Comparison of ENCODE assay signal across 15 cellular contexts in the genomic region with DNA sequence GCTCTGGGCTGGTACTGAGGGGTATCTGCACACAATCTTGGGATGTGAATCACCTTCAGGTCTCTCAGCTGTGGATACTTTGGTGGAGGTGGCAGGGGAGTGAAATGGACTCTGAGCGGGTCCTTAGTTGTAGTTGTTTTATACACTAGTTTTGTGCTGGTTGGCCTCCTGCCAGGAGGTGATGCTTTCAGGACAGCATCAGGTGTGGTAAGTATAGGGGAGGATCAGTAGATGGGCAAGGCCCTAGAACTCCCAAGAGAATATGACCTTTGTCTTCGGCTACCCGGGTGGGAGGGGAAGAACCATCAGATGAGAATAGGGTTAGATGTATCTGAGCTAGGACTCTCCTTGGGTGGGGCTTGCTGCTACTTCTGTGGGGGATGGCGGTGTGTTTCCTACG.
DNase-seq lines count a peak whose midpoint lies in the region; ATAC-seq and TF ChIP-seq lines count a peak whose summit lies in the region.
"Had no signal": no experiment of that assay in that cellular context is flagged by ENCODE, and none has a peak within 500 bp of the region (broad histone marks: within the 10 kb centered on the region; RNA-seq: fewer than 3 reads in every experiment).

No MANE protein-coding gene starts in this region.

- ATAC-seq in left cardiac atrium (no peak), right cardiac atrium (no peak)

- H3K9me3 ChIP-seq in right cardiac atrium (ENCODE audit: control insufficient read depth, low read length) = no peaks in the 10 kb centered on the region
- H3K9me3 ChIP-seq: BLaER1, Caco-2, HAP-1 had no signal

- H3K4me3 ChIP-seq in right cardiac atrium (ENCODE audit: low read length) = no peak overlapping the region
- no peak overlapping the region for H3K4me3 ChIP-seq in brain microvascular endothelial cell (ENCODE audit: low read depth, low read length)
- H3K4me3 ChIP-seq: BLaER1, HAP-1 had no signal

- DNase-seq in left cardiac atrium (peak; percentile 14), right cardiac atrium (no peak), endothelial cell (ENCODE audit: low spot score) (no peak), osteocyte (ENCODE audit: extremely low spot score, unreplicated experiment) (no peak), brain microvascular endothelial cell (no peak)
- DNase-seq in activated CD4-positive, alpha-beta T cell treated with anti-CD3 and anti-CD28 coated beads, Interleukin-2, amount 10 ng/mL, durations not matched to agents 24 days and 14 days = no peak
- no peak for DNase-seq in activated CD4-positive, alpha-beta T cell treated with anti-CD3 and anti-CD28 coated beads, Interleukin-2, amount 10 ng/mL, durations not matched to agents 7 days and 5 days
- DNase-seq: 8988T; AML-193; Caco-2; CD8-positive, alpha-beta memory T cell; GF-D8; GOT3 had no signal

- intact Hi-C loops in left cardiac atrium (cut with DNase I) = no loop called here
- intact Hi-C loops in right cardiac atrium (cut with DNase I) = no loop called here
- intact Hi-C loops in activated CD4-positive, alpha-beta T cell treated with anti-CD3 and anti-CD28 coated beads, Interleukin-2, amount 10 ng/mL, durations not matched to agents 24 days and 14 days (cut with micrococcal nuclease) = no loop called here

- CTCF ChIA-PET in activated CD4-positive, alpha-beta T cell treated with anti-CD3 and anti-CD28 coated beads, Interleukin-2, amount 10 ng/mL, durations not matched to agents 7 days and 5 days (lab: Charles Lee) = no interaction called here

- H3K4me1 ChIP-seq in right cardiac atrium (ENCODE audit: control insufficient read depth, insufficient read depth, low read length) = no peaks in the 10 kb centered on the region
- H3K4me1 ChIP-seq: Caco-2, HAP-1 had no signal

- no peaks in the 10 kb centered on the region for H3K36me3 ChIP-seq in brain microvascular endothelial cell (replicated peaks)
- H3K36me3 ChIP-seq: BLaER1, HAP-1 had no signal

- peaks cover 12% of the 10 kb centered on the region for H3K4me1 Mint-ChIP-seq in endothelial cell (ENCODE audit: unreplicated experiment)
- H3K4me1 Mint-ChIP-seq in osteocyte (ENCODE audit: unreplicated experiment) = peaks cover 28% of the 10 kb centered on the region
- H3K4me1 Mint-ChIP-seq in activated CD4-positive, alpha-beta T cell treated with anti-CD3 and anti-CD28 coated beads, Interleukin-2, amount 10 ng/mL, durations not matched to agents 24 days and 14 days = no peaks in the 10 kb centered on the region
- no peaks in the 10 kb centered on the region for H3K4me1 Mint-ChIP-seq in activated CD4-positive, alpha-beta T cell treated with anti-CD3 and anti-CD28 coated beads, Interleukin-2, amount 10 ng/mL, durations not matched to agents 7 days and 5 days
- H3K4me1 Mint-ChIP-seq: CD8-positive, alpha-beta memory T cell had no signal

- H3K4me3 Mint-ChIP-seq in endothelial cell (ENCODE audit: unreplicated experiment) = no peak overlapping the region
- H3K4me3 Mint-ChIP-seq in osteocyte (ENCODE audit: unreplicated experiment) = no peak overlapping the region
- no peak overlapping the region for H3K4me3 Mint-ChIP-seq in activated CD4-positive, alpha-beta T cell treated with anti-CD3 and anti-CD28 coated beads, Interleukin-2, amount 10 ng/mL, durations not matched to agents 24 days and 14 days
- no peak overlapping the region for H3K4me3 Mint-ChIP-seq in activated CD4-positive, alpha-beta T cell treated with anti-CD3 and anti-CD28 coated beads, Interleukin-2, amount 10 ng/mL, durations not matched to agents 7 days and 5 days
- H3K4me3 Mint-ChIP-seq: CD8-positive, alpha-beta memory T cell had no signal

- 94% methylated on average over 5 of the region's 5 CpGs for WGBS in right cardiac atrium

- no peaks in the 10 kb centered on the region for H3K27me3 ChIP-seq in right cardiac atrium (ENCODE audit: control insufficient read depth, insufficient read depth)
- no peaks in the 10 kb centered on the region for H3K27me3 ChIP-seq in brain microvascular endothelial cell (replicated peaks)
- H3K27me3 ChIP-seq: BLaER1 had no signal

- no peaks in the 10 kb centered on the region for H3K36me3 Mint-ChIP-seq in endothelial cell (ENCODE audit: low read depth, unreplicated experiment)
- H3K36me3 Mint-ChIP-seq in osteocyte (ENCODE audit: unreplicated experiment) = no peaks in the 10 kb centered on the region
- no peaks in the 10 kb centered on the region for H3K36me3 Mint-ChIP-seq in activated CD4-positive, alpha-beta T cell treated with anti-CD3 and anti-CD28 coated beads, Interleukin-2, amount 10 ng/mL, durations not matched to agents 24 days and 14 days (ENCODE audit: low read depth)
- no peaks in the 10 kb centered on the region for H3K36me3 Mint-ChIP-seq in activated CD4-positive, alpha-beta T cell treated with anti-CD3 and anti-CD28 coated beads, Interleukin-2, amount 10 ng/mL, durations not matched to agents 7 days and 5 days (ENCODE audit: low read depth)
- H3K36me3 Mint-ChIP-seq: CD8-positive, alpha-beta memory T cell had no signal

- in situ Hi-C loops in brain microvascular endothelial cell (cut with HindIII; ENCODE audit: low pct_ligation_motif_present, low sequenced_read_pairs) = no loop called here

- H3K27ac Mint-ChIP-seq in endothelial cell (ENCODE audit: unreplicated experiment) = peak overlapping the region; percentile 39
- peak overlapping the region; percentile 54 for H3K27ac Mint-ChIP-seq in osteocyte (ENCODE audit: unreplicated experiment)
- H3K27ac Mint-ChIP-seq in activated CD4-positive, alpha-beta T cell treated with anti-CD3 and anti-CD28 coated beads, Interleukin-2, amount 10 ng/mL, durations not matched to agents 24 days and 14 days = no peak overlapping the region
- H3K27ac Mint-ChIP-seq in activated CD4-positive, alpha-beta T cell treated with anti-CD3 and anti-CD28 coated beads, Interleukin-2, amount 10 ng/mL, durations not matched to agents 7 days and 5 days = no peak overlapping the region
- H3K27ac Mint-ChIP-seq: CD8-positive, alpha-beta memory T cell had no signal

- TF ChIP-seq CTCF in endothelial cell (IDR thresholded peaks at IDR 0.05; ENCODE audit: unreplicated experiment) (no peak), osteocyte (IDR thresholded peaks at IDR 0.05) (no peak), brain microvascular endothelial cell (IDR thresholded peaks at IDR 0.05; ENCODE audit: low read depth, low read length, missing control alignments) (no peak)

- H3K27ac ChIP-seq in right cardiac atrium (ENCODE audit: low read length) (no peak overlapping the region), brain microvascular endothelial cell (no peak overlapping the region)
- H3K27ac ChIP-seq: BLaER1 had no signal

- POLR2A ChIA-PET in activated CD4-positive, alpha-beta T cell treated with anti-CD3 and anti-CD28 coated beads, Interleukin-2, amount 10 ng/mL, durations not matched to agents 7 days and 5 days (lab: Charles Lee) = no interaction called here

- H3K27me3 Mint-ChIP-seq in endothelial cell (ENCODE audit: unreplicated experiment) (peaks cover 2% of the 10 kb centered on the region), osteocyte (ENCODE audit: unreplicated experiment) (no peaks in the 10 kb centered on the region)
- no peaks in the 10 kb centered on the region for H3K27me3 Mint-ChIP-seq in activated CD4-positive, alpha-beta T cell treated with anti-CD3 and anti-CD28 coated beads, Interleukin-2, amount 10 ng/mL, durations not matched to agents 24 days and 14 days
- no peaks in the 10 kb centered on the region for H3K27me3 Mint-ChIP-seq in activated CD4-positive, alpha-beta T cell treated with anti-CD3 and anti-CD28 coated beads, Interleukin-2, amount 10 ng/mL, durations not matched to agents 7 days and 5 days
- H3K27me3 Mint-ChIP-seq: CD8-positive, alpha-beta memory T cell had no signal

- no peaks in the 10 kb centered on the region for H3K9me3 Mint-ChIP-seq in endothelial cell (ENCODE audit: unreplicated experiment)
- no peaks in the 10 kb centered on the region for H3K9me3 Mint-ChIP-seq in osteocyte (ENCODE audit: unreplicated experiment)
- peaks cover 3% of the 10 kb centered on the region for H3K9me3 Mint-ChIP-seq in activated CD4-positive, alpha-beta T cell treated with anti-CD3 and anti-CD28 coated beads, Interleukin-2, amount 10 ng/mL, durations not matched to agents 24 days and 14 days
- H3K9me3 Mint-ChIP-seq in activated CD4-positive, alpha-beta T cell treated with anti-CD3 and anti-CD28 coated beads, Interleukin-2, amount 10 ng/mL, durations not matched to agents 7 days and 5 days = peaks cover 8% of the 10 kb centered on the region

Comparison
In these comparisons a context has a peak if more than half of its experiments do, and no peak if none do; other contexts are left out.
1. H3K27ac Mint-ChIP-seq: peak in endothelial cell (single experiment) and osteocyte (single experiment); none in activated CD4-positive, alpha-beta T cell treated with anti-CD3 and anti-CD28 coated beads, Interleukin-2, amount 10 ng/mL, durations not matched to agents 24 days and 14 days (single experiment) and activated CD4-positive, alpha-beta T cell treated with anti-CD3 and anti-CD28 coated beads, Interleukin-2, amount 10 ng/mL, durations not matched to agents 7 days and 5 days (single experiment).